1 cellular context compared by ENCODE assay signal in genomic region chr2:218406949-218407703, GRCh38.
A peak's percentile ranks its signal among the peaks of the same experiment; 100 is the strongest.
TF ChIP-seq lines count a peak whose summit lies in the region.

No MANE protein-coding gene starts in this region.

TF ChIP-seq in H1, 55 proteins besides CTCF, POLR2A, EP300 and RAD21:
- TF ChIP-seq USF2 (IDR thresholded peaks at IDR 0.05; ENCODE audit: low read length) (no peak), POLR2AphosphoS5 (IDR thresholded peaks at IDR 0.05; ENCODE audit: low read depth, low read length) (peak; percentile 22; the same call in 1 of the 2 replicates)
